Comparison of ENCODE assay signal across 30 cellular contexts in genomic region chr9:136179761-136180160, GRCh38. TPM values are rescaled to one million over a fixed set of nuclear protein-coding genes. Genes with fewer than 3 reads are reported as not detected.
"Had no signal": no experiment of that assay in that cellular context is flagged by ENCODE, and none has a peak within 500 bp of the region (broad histone marks: within the 10 kb centered on the region; RNA-seq: fewer than 3 reads in every experiment).

No MANE protein-coding gene starts in this region.

- H3K36me3 ChIP-seq: esophagus muscularis mucosa, neutrophil, tibial artery, upper lobe of left lung had no signal

- H3K4me3 Mint-ChIP-seq: memory B cell, mesothelial cell of epicardium, naive B cell, nephron progenitor cell had no signal

- DNase-seq: dermis blood vessel endothelial cell; effector memory CD4-positive, alpha-beta T cell; foreskin keratinocyte; mucosa of descending colon; naive B cell; nephron progenitor cell; stimulated activated CD4-positive, alpha-beta T cell treated with anti-CD3 and anti-CD28 coated beads, Interleukin-12 subunit alpha, Interleukin-12 subunit beta, amount 100 ng/mL, for 4 hours; stimulated activated CD4-positive, alpha-beta T cell treated with anti-CD3 and anti-CD28 coated beads, Interleukin-1b, Interleukin-23, amount 100 ng/mL, for 48 hours; stimulated activated CD4-positive, alpha-beta T cell treated with anti-CD3 and anti-CD28 coated beads, Interleukin-4, amount 100 ng/mL, for 1 hour; stimulated activated CD8-positive, alpha-beta memory T cell treated with anti-CD3 and anti-CD28 coated beads, Interleukin-4, amount 100 ng/mL, for 48 hours; stimulated activated naive CD4-positive, alpha-beta T cell; substantia nigra; testis; tibial artery had no signal

- ATAC-seq: foreskin keratinocyte, mucosa of descending colon, sciatic nerve had no signal

- H2AFZ ChIP-seq: parathyroid adenoma had no signal

- H3K9me3 ChIP-seq: esophagus muscularis mucosa, mucosa of descending colon, neutrophil, testis, tibial artery, upper lobe of left lung had no signal

- H3K79me2 ChIP-seq: parathyroid adenoma had no signal

- H3K9me3 Mint-ChIP-seq: memory B cell, mesothelial cell of epicardium, naive B cell, nephron progenitor cell had no signal

- H3K9ac ChIP-seq: parathyroid adenoma had no signal

- H3K27ac Mint-ChIP-seq: memory B cell, mesothelial cell of epicardium, nephron progenitor cell had no signal

- H3K27me3 ChIP-seq: testis, upper lobe of left lung had no signal

- H3K36me3 Mint-ChIP-seq: memory B cell, mesothelial cell of epicardium, naive B cell had no signal

- H3K27ac ChIP-seq: coronary artery, esophagus muscularis mucosa, foreskin keratinocyte, neutrophil, parathyroid adenoma, testis, tibial artery, upper lobe of left lung had no signal

- H3K4me3 ChIP-seq: coronary artery, esophagus muscularis mucosa, lung, mucosa of descending colon, smooth muscle cell, testis, tibial artery, upper lobe of left lung had no signal

- H3K4me1 ChIP-seq: esophagus muscularis mucosa, foreskin keratinocyte, parathyroid adenoma, testis, tibial artery, upper lobe of left lung had no signal

- H3K4me2 ChIP-seq: smooth muscle cell had no signal

RNA-seq across cellular contexts. Expression of gene LHX3, which starts 25.2 kb away (rescaled TPM):
- total RNA-seq: dermis blood vessel endothelial cell, endothelial cell of umbilical vein, epithelial cell of proximal tubule, esophagus muscularis mucosa, fibroblast of lung, foreskin keratinocyte, liver, lung, mesothelial cell of epicardium, mucosa of descending colon, omental fat pad, progenitor cell of endocrine pancreas, sciatic nerve, smooth muscle cell had no signal
